ENCODE assay signal across 31 cellular contexts in genomic region chr5:40359854-40360253, GRCh38.
"Had no signal": no experiment of that assay in that cellular context is flagged by ENCODE, and none has a peak within 500 bp of the region (broad histone marks: within the 10 kb centered on the region; RNA-seq: fewer than 3 reads in every experiment).

No MANE protein-coding gene starts in this region.

- H3K27ac ChIP-seq: colonic mucosa, esophagus muscularis mucosa, foreskin keratinocyte, gastroesophageal sphincter, heart left ventricle, hepatocyte, left lung, ovary, psoas muscle, thoracic aorta, tibial nerve, upper lobe of left lung had no signal

- H3K4me1 ChIP-seq: colonic mucosa, foreskin keratinocyte, psoas muscle had no signal

- H3K36me3 ChIP-seq: colonic mucosa, esophagus muscularis mucosa, gastroesophageal sphincter, heart left ventricle, left lung, ovary, spleen, thoracic aorta, tibial nerve, upper lobe of left lung had no signal

- DNase-seq: colonic mucosa; effector CD8-positive, alpha-beta T cell; foreskin keratinocyte; heart left ventricle; left cardiac atrium; left lung; mesenchymal stem cell; mucosa of descending colon; naive B cell; nephron progenitor cell; nucleus accumbens; ovary; posterior cingulate gyrus; psoas muscle; right cardiac atrium; spleen; stimulated activated CD4-positive, alpha-beta T cell treated with anti-CD3 and anti-CD28 coated beads, Interleukin-4, amount 100 ng/mL, for 4 hours; stimulated activated naive B cell treated with anti-CD40 and anti-IgM and Interleukin-4, amounts not matched to agents 10 μg/mL and 1 μg/mL and 100 μg/mL, for 72 hours; upper lobe of left lung had no signal

- H3K36me3 Mint-ChIP-seq: mesothelial cell of epicardium; stimulated activated naive B cell treated with anti-CD40 and anti-IgM and Interleukin-4, amounts not matched to agents 10 μg/mL and 1 μg/mL and 100 μg/mL, for 72 hours had no signal

- H3K4me3 ChIP-seq: colonic mucosa, esophagus muscularis mucosa, gastroesophageal sphincter, heart left ventricle, hepatocyte, left lung, mucosa of descending colon, ovary, psoas muscle, skin epidermis, thoracic aorta, tibial nerve, upper lobe of left lung had no signal

- FAIRE-seq: endothelial cell of umbilical vein, islet of Langerhans, urothelium cell line had no signal

- H3K4me3 Mint-ChIP-seq: dendritic cell treated with granulocyte-macrophage colony-stimulating factor and Interleukin-4, amounts not matched to agents 40 ng/mL and 50 ng/mL, for 4 days; mesothelial cell of epicardium; naive B cell; nephron progenitor cell; stimulated activated naive B cell treated with anti-CD40 and anti-IgM and Interleukin-4, amounts not matched to agents 10 μg/mL and 1 μg/mL and 100 μg/mL, for 72 hours; stimulated activated naive CD8-positive, alpha-beta T cell treated with anti-CD3 and anti-CD28 coated beads, Interleukin-15, Interleukin-2, amounts not matched to agents 100 ng/mL and 50 ng/mL, for 24 hours had no signal

- H3K27ac Mint-ChIP-seq: mesothelial cell of epicardium; nephron progenitor cell; stimulated activated naive B cell treated with anti-CD40 and anti-IgM and Interleukin-4, amounts not matched to agents 10 μg/mL and 1 μg/mL and 100 μg/mL, for 72 hours; stimulated activated naive CD8-positive, alpha-beta T cell treated with anti-CD3 and anti-CD28 coated beads, Interleukin-15, Interleukin-2, amounts not matched to agents 100 ng/mL and 50 ng/mL, for 24 hours had no signal

- ATAC-seq: foreskin keratinocyte; gastroesophageal sphincter; heart left ventricle; left cardiac atrium; left lung; mucosa of descending colon; psoas muscle; right cardiac atrium; stimulated activated naive B cell treated with anti-CD40 and anti-IgM and Interleukin-4, amounts not matched to agents 10 μg/mL and 1 μg/mL and 100 μg/mL, for 72 hours had no signal

- H3K27me3 Mint-ChIP-seq: dendritic cell treated with granulocyte-macrophage colony-stimulating factor and Interleukin-4, amounts not matched to agents 40 ng/mL and 50 ng/mL, for 4 days; naive B cell; stimulated activated naive B cell treated with anti-CD40 and anti-IgM and Interleukin-4, amounts not matched to agents 10 μg/mL and 1 μg/mL and 100 μg/mL, for 72 hours; stimulated activated naive CD8-positive, alpha-beta T cell treated with anti-CD3 and anti-CD28 coated beads, Interleukin-15, Interleukin-2, amounts not matched to agents 100 ng/mL and 50 ng/mL, for 24 hours had no signal

- H3K9me3 Mint-ChIP-seq: dendritic cell treated with granulocyte-macrophage colony-stimulating factor and Interleukin-4, amounts not matched to agents 40 ng/mL and 50 ng/mL, for 4 days had no signal

- H3K27me3 ChIP-seq: colonic mucosa, esophagus muscularis mucosa, foreskin keratinocyte, gastroesophageal sphincter, heart left ventricle, hepatocyte, left lung, ovary, spleen, tibial nerve, upper lobe of left lung had no signal

- H3K9me3 ChIP-seq: colonic mucosa, gastroesophageal sphincter, mucosa of descending colon, ovary, psoas muscle, thoracic aorta, upper lobe of left lung had no signal

- H3K4me1 Mint-ChIP-seq: nephron progenitor cell had no signal
